ENCODE assay signal across 17 cellular contexts in the genomic region with DNA sequence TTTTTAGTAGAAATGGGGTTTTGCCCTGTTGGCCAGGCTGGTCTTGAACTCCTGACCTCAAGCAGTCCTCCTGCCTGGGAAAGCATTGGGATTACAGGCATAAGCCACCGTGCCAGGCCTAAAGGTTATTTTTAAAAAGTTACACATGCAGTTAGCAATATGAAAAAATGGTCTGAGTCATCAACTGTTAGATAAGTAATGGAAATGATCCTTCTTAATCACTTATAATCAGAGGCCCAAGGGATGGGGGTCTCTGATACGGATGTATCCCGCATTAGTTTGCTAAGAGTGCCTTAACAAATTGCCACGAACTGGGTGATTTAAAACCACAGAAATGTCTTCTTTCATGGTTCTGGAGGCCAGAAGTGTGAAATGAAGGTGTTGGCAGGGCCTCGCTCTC. TPM values are rescaled to one million over a fixed set of nuclear protein-coding genes. Genes with fewer than 3 reads are reported as not detected.
DNase-seq lines count a peak whose midpoint lies in the region; ATAC-seq and TF ChIP-seq lines count a peak whose summit lies in the region.
"Had no signal": no experiment of that assay in that cellular context is flagged by ENCODE, and none has a peak within 500 bp of the region (broad histone marks: within the 10 kb centered on the region; RNA-seq: fewer than 3 reads in every experiment).

No MANE protein-coding gene starts in this region.

- H3K4me1 ChIP-seq in smooth muscle cell (ENCODE audit: low read depth), result no peaks in the 10 kb centered on the region

- H3F3A ChIP-seq in smooth muscle cell (ENCODE audit: low read depth), result no peaks in the 10 kb centered on the region

- H2AFZ ChIP-seq in smooth muscle cell (ENCODE audit: low read depth), result peak overlapping the region; percentile 33

- H3K4me2 ChIP-seq in smooth muscle cell, result no peak overlapping the region

- no peaks in the 10 kb centered on the region for H4K20me1 ChIP-seq in smooth muscle cell (ENCODE audit: low read depth)

- H3K36me3 ChIP-seq in MG63 (no peaks in the 10 kb centered on the region), smooth muscle cell (ENCODE audit: low read depth) (no peaks in the 10 kb centered on the region)

- no peaks in the 10 kb centered on the region for H3K27me3 ChIP-seq in MG63
- H3K27me3 ChIP-seq in smooth muscle cell (ENCODE audit: low read depth), result no peaks in the 10 kb centered on the region

- 58% methylated on average over 5 of the region's 5 CpGs for WGBS in smooth muscle cell (ENCODE audit: low lambda C conversion rate)

- H3K9ac ChIP-seq in smooth muscle cell (ENCODE audit: low read depth), result no peak overlapping the region

- TF ChIP-seq CTCF in cardiac fibroblast (IDR thresholded peaks at IDR 0.05; ENCODE audit: low read depth, low read length) (no peak), fibroblast of the aortic adventitia (IDR thresholded peaks at IDR 0.05; ENCODE audit: insufficient read depth, low read length) (no peak), smooth muscle cell (IDR thresholded peaks at IDR 0.05; ENCODE audit: borderline replicate concordance, insufficient read depth, poor library complexity, severe bottlenecking) (no peak)

- peak; percentile 10 for DNase-seq in MG63
- DNase-seq in cardiac fibroblast (ENCODE audit: low read depth in 2 of 2), result peak; percentile 30 to 46
- DNase-seq in fibroblast of the aortic adventitia (ENCODE audit: low read depth), result peak; percentile 59
- no peak for DNase-seq in smooth muscle cell (lab: John Stamatoyannopoulos, UW; ENCODE audit: unreplicated experiment)
- DNase-seq in left lobe of liver (ENCODE audit: low spot score), result no peak
- DNase-seq in stimulated activated CD4-positive, alpha-beta T cell treated with anti-CD3 and anti-CD28 coated beads, Interleukin-12 subunit alpha, Interleukin-12 subunit beta, amount 100 ng/mL, for 4 hours, result no peak
- no peak for DNase-seq in DMS153 treated with DMSO at 0.1 percent for 48 hours (lab: John Stamatoyannopoulos, UW; ENCODE audit: unreplicated experiment)
- DNase-seq: AML-193, COR-L47, DMS53, NCI-H187, NCI-H510A, NCI-H774, PC-3 had no signal

- H3K9me3 ChIP-seq in MG63 (no peaks in the 10 kb centered on the region), smooth muscle cell (replicated peaks; ENCODE audit: low read depth) (no peaks in the 10 kb centered on the region)

- no peaks in the 10 kb centered on the region for H3K79me2 ChIP-seq in smooth muscle cell (ENCODE audit: low read depth)

- peak overlapping the region; percentile 3 for H3K27ac ChIP-seq in smooth muscle cell (ENCODE audit: low read depth)
- H3K27ac ChIP-seq: HL-60, RWPE1 had no signal

- ATAC-seq in left lobe of liver, result no peak
- ATAC-seq: HCT116, PC-3 had no signal

- H3K4me3 ChIP-seq in MG63, result no peak overlapping the region
- H3K4me3 ChIP-seq in cardiac fibroblast (replicated peaks in 1 of 2; ENCODE audit: low read depth in 2 of 2, low read length in 2 of 2), result no peak overlapping the region
- H3K4me3 ChIP-seq in fibroblast of the aortic adventitia (ENCODE audit: low read depth, low read length), result no peak overlapping the region
- no peak overlapping the region for H3K4me3 ChIP-seq in smooth muscle cell

RNA-seq across cellular contexts. Expression of gene FERMT2, which starts 54.1 kb away (rescaled TPM):
- 67.7 and 87.8 TPM in 2 replicates for total RNA-seq in MG63 (2014; rRNA removed; shearing (Covaris generic); ENCODE audit: low replicate concordance)
- total RNA-seq in fibroblast of the aortic adventitia (ENCODE audit: low replicate concordance) (133 and 162 TPM in 2 replicates), smooth muscle cell (271 and 287 TPM in 2 replicates), left lobe of liver (61.5 TPM)
- polyA plus RNA-seq in smooth muscle cell, result 112 and 113 TPM in 2 replicates

Comparison
In these comparisons a context has a peak if more than half of its experiments do, and no peak if none do; other contexts are left out.
1. DNase-seq: peak in MG63 (single experiment), cardiac fibroblast (2 of 2) and fibroblast of the aortic adventitia (single experiment); none in smooth muscle cell (single experiment), left lobe of liver (single experiment), stimulated activated CD4-positive, alpha-beta T cell treated with anti-CD3 and anti-CD28 coated beads, Interleukin-12 subunit alpha, Interleukin-12 subunit beta, amount 100 ng/mL, for 4 hours (single experiment) and DMS153 treated with DMSO at 0.1 percent for 48 hours (single experiment).